ENCODE assay signal across 17 cellular contexts in genomic region chr1:33713058-33713877, GRCh38.
DNase-seq lines count a peak whose midpoint lies in the region; ATAC-seq, FAIRE-seq and TF ChIP-seq lines count a peak whose summit lies in the region.
"Had no signal": no experiment of that assay in that cellular context is flagged by ENCODE, and none has a peak within 500 bp of the region (broad histone marks: within the 10 kb centered on the region; RNA-seq: fewer than 3 reads in every experiment).

No MANE protein-coding gene starts in this region.

- H3K27me3 Mint-ChIP-seq in osteocyte (ENCODE audit: unreplicated experiment) = no peaks in the 10 kb centered on the region

- no peaks in the 10 kb centered on the region for H3K9me3 ChIP-seq in lower lobe of right lung
- H3K9me3 ChIP-seq: Caco-2 had no signal

- FAIRE-seq in RCC 7860 (lab: Jason Lieb, UNC) = no peak
- FAIRE-seq: GM19239 had no signal

- no peak overlapping the region for H3K27ac Mint-ChIP-seq in osteocyte (ENCODE audit: unreplicated experiment)
- H3K27ac Mint-ChIP-seq: CD8-positive, alpha-beta memory T cell; H9 had no signal

- H3K36me3 ChIP-seq in lower lobe of right lung = no peaks in the 10 kb centered on the region

- H3K4me3 ChIP-seq in lower lobe of right lung = no peak overlapping the region

- DNase-seq in NCI-H526 (lab: John Stamatoyannopoulos, UW) = peak; percentile 23 to 54
- no peak for DNase-seq in NCI-H526 treated with DMSO at 0.1 percent for 48 hours (lab: John Stamatoyannopoulos, UW)
- peak; percentile 10 for DNase-seq in RPMI7951 (ENCODE audit: low read depth)
- DNase-seq in islet precursor cell = peak; percentile 32
- peak; percentile 72 for DNase-seq in osteocyte (ENCODE audit: extremely low spot score, unreplicated experiment)
- no peak for DNase-seq in NCI-H2196 treated with DMSO at 0.1 percent for 48 hours (lab: John Stamatoyannopoulos, UW; ENCODE audit: unreplicated experiment)
- DNase-seq in lower lobe of right lung = no peak
- DNase-seq in RCC 7860 (ENCODE audit: low spot score) = no peak
- DNase-seq: Caco-2; CD8-positive, alpha-beta memory T cell; DMS53; GF-D8; GOT3; H9 had no signal

- no peak overlapping the region for H3K4me3 Mint-ChIP-seq in osteocyte (ENCODE audit: unreplicated experiment)
- H3K4me3 Mint-ChIP-seq: CD14-positive monocyte; CD8-positive, alpha-beta memory T cell; H9 had no signal

- no peaks in the 10 kb centered on the region for H3K36me3 Mint-ChIP-seq in osteocyte (ENCODE audit: unreplicated experiment)
- H3K36me3 Mint-ChIP-seq: CD14-positive monocyte; CD8-positive, alpha-beta memory T cell had no signal

- H3K4me1 Mint-ChIP-seq in osteocyte (ENCODE audit: unreplicated experiment) = no peaks in the 10 kb centered on the region
- H3K4me1 Mint-ChIP-seq: CD14-positive monocyte; CD8-positive, alpha-beta memory T cell had no signal

- intact Hi-C loops in lower lobe of right lung (cut with DNase I) = no loop called here

- ATAC-seq in lower lobe of right lung = no peak

- no peaks in the 10 kb centered on the region for H3K9me3 Mint-ChIP-seq in osteocyte (ENCODE audit: unreplicated experiment)
- H3K9me3 Mint-ChIP-seq: CD8-positive, alpha-beta memory T cell; H9 had no signal

- no peaks in the 10 kb centered on the region for H3K4me1 ChIP-seq in lower lobe of right lung
- H3K4me1 ChIP-seq: Caco-2 had no signal

- peaks cover 21% of the 10 kb centered on the region for H3K27me3 ChIP-seq in lower lobe of right lung (ENCODE audit: low read depth)

- H3K27ac ChIP-seq in lower lobe of right lung = no peak overlapping the region
- H3K27ac ChIP-seq: 22Rv1 had no signal

- TF ChIP-seq CTCF in osteocyte (IDR thresholded peaks at IDR 0.05) (no peak), lower lobe of right lung (IDR thresholded peaks at IDR 0.05) (no peak)

Comparison
In these comparisons a context has a peak if more than half of its experiments do, and no peak if none do; other contexts are left out.
1. DNase-seq: peak in NCI-H526 (2 of 2), RPMI7951 (single experiment), islet precursor cell (single experiment) and osteocyte (single experiment); none in NCI-H526 treated with DMSO at 0.1 percent for 48 hours (single experiment), NCI-H2196 treated with DMSO at 0.1 percent for 48 hours (single experiment), lower lobe of right lung (single experiment) and RCC 7860 (single experiment).